In genomic region chr2:206084870-206085741, GRCh38 we compare ENCODE assay signal across 8 cellular contexts. TPM values are rescaled to one million over a fixed set of nuclear protein-coding genes. Genes with fewer than 3 reads are reported as not detected.
DNase-seq lines count a peak whose midpoint lies in the region; ATAC-seq and TF ChIP-seq lines count a peak whose summit lies in the region.

No MANE protein-coding gene starts in this region.

- TF ChIP-seq POLR2A in IMR-90 (IDR thresholded peaks at IDR 0.05; ENCODE audit: low read depth, low read length) = no peak

- H3K9me1 ChIP-seq in IMR-90 (ENCODE audit: insufficient read depth, low read length) = no peaks in the 10 kb centered on the region

- peak overlapping the region; percentile 94 for H2AFZ ChIP-seq in IMR-90 (replicated peaks; ENCODE audit: low read length, poor library complexity)

- H2BK5ac ChIP-seq in IMR-90 (ENCODE audit: low read depth, low read length, poor library complexity, severe bottlenecking) = peak overlapping the region; percentile 78

- peaks cover 13 to 40% of the 10 kb centered on the region in 2 experiments for H3K79me1 ChIP-seq in IMR-90 (ENCODE audit: low read depth in 1 of 2, low read length in 2 of 2)

- dilution Hi-C loops in IMR-90 (cut with HindIII; ENCODE audit: low sequenced_read_pairs, unreplicated experiment) = no loop called here

- H4K20me1 ChIP-seq in IMR-90 (ENCODE audit: insufficient read depth, low read length) = 0 out of 2 replicates have a peak, but pooled peaks cover 2% of the 10 kb centered on the region

- ATAC-seq in GM21529 (IDR thresholded peaks at IDR 0.05; ENCODE audit: unreplicated experiment) = peak; percentile 25
- ATAC-seq in IMR-90 (ENCODE audit: low read depth) = peak; percentile 38
- peak; percentile 23 for ATAC-seq in lung (ENCODE audit: insufficient read depth, low FRiP score)

- intact Hi-C loops in IMR-90 (cut with micrococcal nuclease) (loop anchor here (2.0 kb wide), 1 partner anchor 22 kb away; no protein-coding TSS in a partner anchor), dorsolateral prefrontal cortex (cut with DNase I) (loop anchor here (2.0 to 5.0 kb wide), 3 partner anchors 72 to 357 kb away; partner anchors contain the start of genes EEF1B2 (in 2 of the 2), NDUFS1 (in 2 of the 2) and ADAM23 (in 1 of the 2))

- peak overlapping the region; percentile 42 for H4K91ac ChIP-seq in IMR-90 (ENCODE audit: insufficient read depth, low read depth, low read length)

- H3K4me1 ChIP-seq in IMR-90 (ENCODE audit: control insufficient read depth, insufficient read depth, low read length) = peaks cover 4% of the 10 kb centered on the region
- peaks cover 2 to 6% of the 10 kb centered on the region in 2 donors for H3K4me1 ChIP-seq in lung (ENCODE audit: control insufficient read depth in 2 of 2, insufficient read depth in 2 of 2, low read length in 2 of 2)

- H3K23ac ChIP-seq in IMR-90 (ENCODE audit: low read depth, low read length) = peak overlapping the region; percentile 96

- DNase-seq in GDM1 (lab: John Stamatoyannopoulos, UW) (peak; percentile 22), IMR-90 (no peak), dorsolateral prefrontal cortex (peak in 4 of 10 donors; percentile 18 to 61 (median 34)), lung (ENCODE audit: low spot score) (peak; percentile 38), kidney glomerular epithelial cell (lab: John Stamatoyannopoulos, UW) (no peak)
- peak; percentile 32 for DNase-seq in activated CD4-positive, alpha-beta T cell treated with anti-CD3 and anti-CD28 coated beads, Interleukin-2, amount 50 U/mL, for 1 hour
- peak; percentile 22 for DNase-seq in stimulated activated CD8-positive, alpha-beta memory T cell treated with anti-CD3 and anti-CD28 coated beads, Interleukin-15, amount 100 ng/mL, for 24 hours (ENCODE audit: low read depth)

- H4K5ac ChIP-seq in IMR-90 (ENCODE audit: low read depth, low read length) = peak overlapping the region; percentile 78

- peak overlapping the region; percentile 91 for H3K27ac ChIP-seq in IMR-90 (ENCODE audit: insufficient read depth, low read length)
- H3K27ac ChIP-seq in dorsolateral prefrontal cortex = peak overlapping the region; percentile 93 to 100 (median 99)
- H3K27ac ChIP-seq in lung (ENCODE audit: low read depth in 1 of 2, low read length in 1 of 2) = peak overlapping the region; percentile 98 to 100

- H3K14ac ChIP-seq in IMR-90 (replicated peaks; ENCODE audit: low read depth, low read length) = peak overlapping the region; percentile 98

- in situ Hi-C loops in IMR-90 (cut with MboI; ENCODE audit: low sequenced_read_pairs) = no loop called here

- H3K36me3 ChIP-seq in IMR-90 (ENCODE audit: control insufficient read depth, insufficient read depth, low read length) (no peaks in the 10 kb centered on the region), lung (ENCODE audit: control insufficient read depth in 2 of 2, insufficient read depth in 2 of 2, low read length in 2 of 2) (no peaks in the 10 kb centered on the region)

- peak overlapping the region; percentile 28 for H2BK120ac ChIP-seq in IMR-90 (ENCODE audit: low read depth, low read length)

- no TSS peak for BruUV-seq in IMR-90 (replicated peaks; lab: Mats Ljungman, UMichigan)

- H3K18ac ChIP-seq in IMR-90 (ENCODE audit: low read depth, low read length) = peak overlapping the region; percentile 8

- TF ChIP-seq CTCF in IMR-90 (conservative IDR thresholded peaks at IDR 0.05; ENCODE audit: low read depth, low read length) = no peak
- TF ChIP-seq CTCF in dorsolateral prefrontal cortex (IDR thresholded peaks at IDR 0.05 in 54 of 56, conservative IDR thresholded peaks at IDR 0.05 in 2 of 56; ENCODE audit: low read depth in 1 of 56, partially characterized antibody in 56 of 56) = no peak
- no peak for TF ChIP-seq CTCF in lung (IDR thresholded peaks at IDR 0.05; ENCODE audit: control extremely low read depth, extremely low read depth)

- H2AK5ac ChIP-seq in IMR-90 (ENCODE audit: low read depth, low read length) = peak overlapping the region; percentile 61

- no peak overlapping the region for H2BK15ac ChIP-seq in IMR-90 (ENCODE audit: low read depth, low read length)

- CTCF ChIA-PET in IMR-90 (lab: Yijun Ruan, JAX) = interaction anchor here (1.3 kb wide), 1 partner anchor 12 kb away, joined by 6 read pairs; no protein-coding TSS in a partner anchor

- POLR2A ChIA-PET in IMR-90 (lab: Charles Lee; ENCODE audit: unreplicated experiment) = interaction anchor here (0.6 kb wide), 1 partner anchor 74 kb away, joined by 3 read pairs; the partner anchor contains the start of gene EEF1B2

- H4K8ac ChIP-seq in IMR-90 (ENCODE audit: low read depth in 2 of 2, low read length in 2 of 2) = peak overlapping the region; percentile 5 to 93

- H3K27me3 ChIP-seq in IMR-90 (ENCODE audit: control insufficient read depth, insufficient read depth, low read length) (no peaks in the 10 kb centered on the region), dorsolateral prefrontal cortex (no peaks in the 10 kb centered on the region), lung (ENCODE audit: control insufficient read depth, insufficient read depth) (no peaks in the 10 kb centered on the region)

- H3K9me3 ChIP-seq in IMR-90 (ENCODE audit: control insufficient read depth, insufficient read depth, low read length) (no peaks in the 10 kb centered on the region), lung (ENCODE audit: control insufficient read depth in 2 of 2, insufficient read depth in 1 of 2, low read length in 1 of 2) (no peaks in the 10 kb centered on the region)

- peak overlapping the region; percentile 46 for H3K4me3 ChIP-seq in IMR-90 (ENCODE audit: insufficient read depth, low read depth, low read length)
- H3K4me3 ChIP-seq in dorsolateral prefrontal cortex = peak overlapping the region; percentile 71 to 95 (median 86)
- H3K4me3 ChIP-seq in lung = peak overlapping the region; percentile 81

- no peak overlapping the region for H2BK20ac ChIP-seq in IMR-90 (ENCODE audit: low read depth, low read length)

- peak overlapping the region; percentile 73 for H3K4me2 ChIP-seq in IMR-90 (ENCODE audit: low read depth, low read length)

- TF ChIP-seq RAD21 in IMR-90 (IDR thresholded peaks at IDR 0.05; ENCODE audit: low read length) = no peak

- H3K9ac ChIP-seq in IMR-90 (ENCODE audit: low read depth, low read length) = peak overlapping the region; percentile 73

- H2AK9ac ChIP-seq in IMR-90 (replicated peaks; ENCODE audit: low read depth, low read length, poor library complexity) = peak overlapping the region; percentile 99

- 0% methylated on average over 5 of the region's 88 CpGs; no CpG with 5 or more reads in 1 of the 2 experiments for WGBS in IMR-90 (ENCODE audit: extremely low coverage in 2 of 2, insufficient read length in 1 of 2), 2 experiments
- 0 to 1% methylated on average over 48 to 88 of the region's 88 CpGs for WGBS in lung, 2 donors

- peak overlapping the region; percentile 87 for H3K56ac ChIP-seq in IMR-90 (ENCODE audit: extremely low read depth, insufficient read depth, low read length)

- peak overlapping the region; percentile 96 for H3K4ac ChIP-seq in IMR-90 (ENCODE audit: low read depth, low read length)

TF ChIP-seq in IMR-90, 13 proteins besides CTCF, POLR2A, EP300 and RAD21:
- TF ChIP-seq MAFK (IDR thresholded peaks at IDR 0.05; ENCODE audit: low read depth, low read length) = no peak
- TF ChIP-seq MAZ (IDR thresholded peaks at IDR 0.05; ENCODE audit: borderline replicate concordance, low read depth, low read length) = 0 out of 2 replicates have a peak, but pooled peaks have one; percentile 9

RNA-seq across cellular contexts. Expression of gene INO80D, which starts 0.9 kb away (rescaled TPM):
- total RNA-seq in IMR-90 (2012; rRNA removed) (4.5 and 5.0 TPM in 2 replicates), dorsolateral prefrontal cortex (10 to 100 TPM; 27.8 to 53.6 (median 36.6) TPM), lung (10 to 100 TPM; 24.2 to 33.5 TPM)
- polyA plus RNA-seq in IMR-90 (2012; rRNA removed) (0.67 and 0.79 TPM in 2 replicates), lung (1 to 10 TPM; 1.9 to 3.2 TPM)
- polyA plus RNA-seq in IMR-90 (2012; cell fraction: cytosol; rRNA removed) = 0.13 and 0.21 TPM in 2 replicates
- polyA plus RNA-seq in IMR-90 (2012; cell fraction: nucleus; rRNA removed; ENCODE audit: low replicate concordance) = 1.4 and 3.7 TPM in 2 replicates

Comparison
In these comparisons a context has a peak if more than half of its experiments do, and no peak if none do; other contexts are left out.
1. DNase-seq: peak in GDM1 (single experiment), activated CD4-positive, alpha-beta T cell treated with anti-CD3 and anti-CD28 coated beads, Interleukin-2, amount 50 U/mL, for 1 hour (single experiment), lung (single experiment) and stimulated activated CD8-positive, alpha-beta memory T cell treated with anti-CD3 and anti-CD28 coated beads, Interleukin-15, amount 100 ng/mL, for 24 hours (single experiment); none in IMR-90 (single experiment) and kidney glomerular epithelial cell (single experiment).
2. Peak in every context shown above with its lines, with median percentiles within 50 percentile points of each other: ATAC-seq, H3K27ac ChIP-seq and H3K4me3 ChIP-seq.